In the genomic region with DNA sequence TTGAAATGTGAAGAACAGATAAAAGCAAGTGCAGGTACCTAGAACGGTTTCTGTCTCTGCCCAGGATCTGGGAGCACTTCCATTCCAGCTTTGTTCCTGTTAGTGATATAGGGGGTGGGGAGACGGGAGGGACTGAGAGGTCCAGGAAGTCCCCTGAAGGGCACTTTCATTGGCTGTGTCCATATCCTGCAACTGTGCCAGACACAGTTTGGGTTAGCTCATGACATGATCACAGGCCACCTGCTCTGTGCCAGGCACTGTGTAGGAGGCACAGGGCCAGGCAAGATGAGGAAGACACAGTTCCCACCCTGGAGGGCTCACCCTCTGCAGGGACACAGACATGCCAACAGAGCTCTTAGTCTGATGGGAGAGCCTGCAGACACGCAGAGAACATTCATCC, we compare ENCODE assay signal across 1 cellular context.
TF ChIP-seq lines count a peak whose summit lies in the region.

No MANE protein-coding gene starts in this region.

TF ChIP-seq in GM23338, 12 proteins besides CTCF, POLR2A, EP300 and RAD21:
- TF ChIP-seq, protein P1, sequence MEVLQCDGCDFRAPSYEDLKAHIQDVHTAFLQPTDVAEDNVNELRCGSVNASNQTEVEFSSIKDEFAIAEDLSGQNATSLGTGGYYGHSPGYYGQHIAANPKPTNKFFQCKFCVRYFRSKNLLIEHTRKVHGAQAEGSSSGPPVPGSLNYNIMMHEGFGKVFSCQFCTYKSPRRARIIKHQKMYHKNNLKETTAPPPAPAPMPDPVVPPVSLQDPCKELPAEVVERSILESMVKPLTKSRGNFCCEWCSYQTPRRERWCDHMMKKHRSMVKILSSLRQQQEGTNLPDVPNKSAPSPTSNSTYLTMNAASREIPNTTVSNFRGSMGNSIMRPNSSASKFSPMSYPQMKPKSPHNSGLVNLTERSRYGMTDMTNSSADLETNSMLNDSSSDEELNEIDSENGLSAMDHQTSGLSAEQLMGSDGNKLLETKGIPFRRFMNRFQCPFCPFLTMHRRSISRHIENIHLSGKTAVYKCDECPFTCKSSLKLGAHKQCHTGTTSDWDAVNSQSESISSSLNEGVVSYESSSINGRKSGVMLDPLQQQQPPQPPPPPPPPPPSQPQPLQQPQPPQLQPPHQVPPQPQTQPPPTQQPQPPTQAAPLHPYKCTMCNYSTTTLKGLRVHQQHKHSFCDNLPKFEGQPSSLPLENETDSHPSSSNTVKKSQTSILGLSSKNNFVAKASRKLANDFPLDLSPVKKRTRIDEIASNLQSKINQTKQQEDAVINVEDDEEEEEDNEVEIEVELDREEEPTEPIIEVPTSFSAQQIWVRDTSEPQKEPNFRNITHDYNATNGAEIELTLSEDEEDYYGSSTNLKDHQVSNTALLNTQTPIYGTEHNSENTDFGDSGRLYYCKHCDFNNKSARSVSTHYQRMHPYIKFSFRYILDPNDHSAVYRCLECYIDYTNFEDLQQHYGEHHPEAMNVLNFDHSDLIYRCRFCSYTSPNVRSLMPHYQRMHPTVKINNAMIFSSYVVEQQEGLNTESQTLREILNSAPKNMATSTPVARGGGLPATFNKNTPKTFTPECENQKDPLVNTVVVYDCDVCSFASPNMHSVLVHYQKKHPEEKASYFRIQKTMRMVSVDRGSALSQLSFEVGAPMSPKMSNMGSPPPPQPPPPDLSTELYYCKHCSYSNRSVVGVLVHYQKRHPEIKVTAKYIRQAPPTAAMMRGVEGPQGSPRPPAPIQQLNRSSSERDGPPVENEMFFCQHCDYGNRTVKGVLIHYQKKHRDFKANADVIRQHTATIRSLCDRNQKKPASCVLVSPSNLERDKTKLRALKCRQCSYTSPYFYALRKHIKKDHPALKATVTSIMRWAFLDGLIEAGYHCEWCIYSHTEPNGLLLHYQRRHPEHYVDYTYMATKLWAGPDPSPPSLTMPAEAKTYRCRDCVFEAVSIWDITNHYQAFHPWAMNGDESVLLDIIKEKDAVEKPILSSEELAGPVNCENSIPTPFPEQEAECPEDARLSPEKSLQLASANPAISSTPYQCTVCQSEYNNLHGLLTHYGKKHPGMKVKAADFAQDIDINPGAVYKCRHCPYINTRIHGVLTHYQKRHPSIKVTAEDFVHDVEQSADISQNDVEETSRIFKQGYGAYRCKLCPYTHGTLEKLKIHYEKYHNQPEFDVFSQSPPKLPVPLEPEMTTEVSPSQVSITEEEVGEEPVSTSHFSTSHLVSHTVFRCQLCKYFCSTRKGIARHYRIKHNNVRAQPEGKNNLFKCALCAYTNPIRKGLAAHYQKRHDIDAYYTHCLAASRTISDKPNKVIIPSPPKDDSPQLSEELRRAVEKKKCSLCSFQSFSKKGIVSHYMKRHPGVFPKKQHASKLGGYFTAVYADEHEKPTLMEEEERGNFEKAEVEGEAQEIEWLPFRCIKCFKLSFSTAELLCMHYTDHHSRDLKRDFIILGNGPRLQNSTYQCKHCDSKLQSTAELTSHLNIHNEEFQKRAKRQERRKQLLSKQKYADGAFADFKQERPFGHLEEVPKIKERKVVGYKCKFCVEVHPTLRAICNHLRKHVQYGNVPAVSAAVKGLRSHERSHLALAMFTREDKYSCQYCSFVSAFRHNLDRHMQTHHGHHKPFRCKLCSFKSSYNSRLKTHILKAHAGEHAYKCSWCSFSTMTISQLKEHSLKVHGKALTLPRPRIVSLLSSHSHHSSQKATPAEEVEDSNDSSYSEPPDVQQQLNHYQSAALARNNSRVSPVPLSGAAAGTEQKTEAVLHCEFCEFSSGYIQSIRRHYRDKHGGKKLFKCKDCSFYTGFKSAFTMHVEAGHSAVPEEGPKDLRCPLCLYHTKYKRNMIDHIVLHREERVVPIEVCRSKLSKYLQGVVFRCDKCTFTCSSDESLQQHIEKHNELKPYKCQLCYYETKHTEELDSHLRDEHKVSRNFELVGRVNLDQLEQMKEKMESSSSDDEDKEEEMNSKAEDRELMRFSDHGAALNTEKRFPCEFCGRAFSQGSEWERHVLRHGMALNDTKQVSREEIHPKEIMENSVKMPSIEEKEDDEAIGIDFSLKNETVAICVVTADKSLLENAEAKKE (CRISPR knock-in tag; IDR thresholded peaks at IDR 0.05) = no peak
- TF ChIP-seq ZNF114 (CRISPR knock-in tag; IDR thresholded peaks at IDR 0.05) (no peak), CREB1 (CRISPR knock-in tag; IDR thresholded peaks at IDR 0.05; ENCODE audit: low read depth) (no peak), ZNF331 (CRISPR knock-in tag; IDR thresholded peaks at IDR 0.05; ENCODE audit: low read depth) (no peak), EZH2phosphoT487 (IDR thresholded peaks at IDR 0.05; ENCODE audit: unreplicated experiment) (no peak), STAT1 (IDR thresholded peaks at IDR 0.05; ENCODE audit: unreplicated experiment) (no peak), EZH2 (IDR thresholded peaks at IDR 0.05; ENCODE audit: low read depth, unreplicated experiment) (no peak)
- TF ChIP-seq, protein P2, sequence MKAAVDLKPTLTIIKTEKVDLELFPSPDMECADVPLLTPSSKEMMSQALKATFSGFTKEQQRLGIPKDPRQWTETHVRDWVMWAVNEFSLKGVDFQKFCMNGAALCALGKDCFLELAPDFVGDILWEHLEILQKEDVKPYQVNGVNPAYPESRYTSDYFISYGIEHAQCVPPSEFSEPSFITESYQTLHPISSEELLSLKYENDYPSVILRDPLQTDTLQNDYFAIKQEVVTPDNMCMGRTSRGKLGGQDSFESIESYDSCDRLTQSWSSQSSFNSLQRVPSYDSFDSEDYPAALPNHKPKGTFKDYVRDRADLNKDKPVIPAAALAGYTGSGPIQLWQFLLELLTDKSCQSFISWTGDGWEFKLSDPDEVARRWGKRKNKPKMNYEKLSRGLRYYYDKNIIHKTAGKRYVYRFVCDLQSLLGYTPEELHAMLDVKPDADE (IDR thresholded peaks at IDR 0.05) = no peak
- TF ChIP-seq, protein P3, sequence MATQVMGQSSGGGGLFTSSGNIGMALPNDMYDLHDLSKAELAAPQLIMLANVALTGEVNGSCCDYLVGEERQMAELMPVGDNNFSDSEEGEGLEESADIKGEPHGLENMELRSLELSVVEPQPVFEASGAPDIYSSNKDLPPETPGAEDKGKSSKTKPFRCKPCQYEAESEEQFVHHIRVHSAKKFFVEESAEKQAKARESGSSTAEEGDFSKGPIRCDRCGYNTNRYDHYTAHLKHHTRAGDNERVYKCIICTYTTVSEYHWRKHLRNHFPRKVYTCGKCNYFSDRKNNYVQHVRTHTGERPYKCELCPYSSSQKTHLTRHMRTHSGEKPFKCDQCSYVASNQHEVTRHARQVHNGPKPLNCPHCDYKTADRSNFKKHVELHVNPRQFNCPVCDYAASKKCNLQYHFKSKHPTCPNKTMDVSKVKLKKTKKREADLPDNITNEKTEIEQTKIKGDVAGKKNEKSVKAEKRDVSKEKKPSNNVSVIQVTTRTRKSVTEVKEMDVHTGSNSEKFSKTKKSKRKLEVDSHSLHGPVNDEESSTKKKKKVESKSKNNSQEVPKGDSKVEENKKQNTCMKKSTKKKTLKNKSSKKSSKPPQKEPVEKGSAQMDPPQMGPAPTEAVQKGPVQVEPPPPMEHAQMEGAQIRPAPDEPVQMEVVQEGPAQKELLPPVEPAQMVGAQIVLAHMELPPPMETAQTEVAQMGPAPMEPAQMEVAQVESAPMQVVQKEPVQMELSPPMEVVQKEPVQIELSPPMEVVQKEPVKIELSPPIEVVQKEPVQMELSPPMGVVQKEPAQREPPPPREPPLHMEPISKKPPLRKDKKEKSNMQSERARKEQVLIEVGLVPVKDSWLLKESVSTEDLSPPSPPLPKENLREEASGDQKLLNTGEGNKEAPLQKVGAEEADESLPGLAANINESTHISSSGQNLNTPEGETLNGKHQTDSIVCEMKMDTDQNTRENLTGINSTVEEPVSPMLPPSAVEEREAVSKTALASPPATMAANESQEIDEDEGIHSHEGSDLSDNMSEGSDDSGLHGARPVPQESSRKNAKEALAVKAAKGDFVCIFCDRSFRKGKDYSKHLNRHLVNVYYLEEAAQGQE (IDR thresholded peaks at IDR 0.05; ENCODE audit: unreplicated experiment) = no peak
